ENCODE assay signal across 11 cellular contexts in the genomic region with DNA sequence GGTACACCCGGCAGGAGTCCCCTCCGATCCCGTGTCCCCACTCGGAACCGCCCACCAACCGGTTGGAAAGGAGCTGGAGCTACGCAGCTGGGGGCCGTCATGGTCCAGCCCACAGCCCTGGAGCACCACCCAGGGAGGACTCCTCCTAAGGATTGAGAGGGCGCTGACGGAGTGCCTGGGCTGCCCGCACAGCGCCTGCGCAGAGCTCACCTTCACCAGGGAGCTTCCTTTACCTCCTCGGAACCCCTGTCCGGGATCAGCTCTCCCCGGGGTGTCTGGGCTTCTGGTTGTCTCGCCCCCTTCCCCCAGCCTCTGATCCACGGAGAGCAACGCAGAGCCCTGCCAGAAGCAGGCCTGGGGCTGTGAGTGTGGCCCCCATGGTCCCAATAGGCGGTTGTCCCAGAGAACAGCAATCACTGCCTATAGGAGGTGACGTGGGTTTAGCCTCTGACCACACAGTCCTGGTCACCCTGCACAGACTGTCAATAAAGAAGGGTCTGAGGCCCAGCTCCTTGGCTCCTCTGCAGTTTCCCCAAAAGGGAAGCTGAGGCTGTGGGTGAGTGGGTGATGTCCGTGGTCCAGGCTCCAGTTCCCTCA. TPM values are rescaled to one million over a fixed set of nuclear protein-coding genes. Genes with fewer than 3 reads are reported as not detected.
DNase-seq lines count a peak whose midpoint lies in the region; ATAC-seq and TF ChIP-seq lines count a peak whose summit lies in the region.
"Had no signal": no experiment of that assay in that cellular context is flagged by ENCODE, and none has a peak within 500 bp of the region (broad histone marks: within the 10 kb centered on the region; RNA-seq: fewer than 3 reads in every experiment).

No MANE protein-coding gene starts in this region.

- no peak overlapping the region for H3K27ac Mint-ChIP-seq in WTC11

- peak; percentile 6 for ATAC-seq in WTC11
- ATAC-seq in activated CD4-positive, CD25-positive, alpha-beta regulatory T cell treated with anti-CD3 and anti-CD28 coated beads, Interleukin-2, amount 50 U/mL, for 24 hours: no peak

- TF ChIP-seq CTCF in WTC11 (IDR thresholded peaks at IDR 0.05) (no peak), retinal pigment epithelial cell (conservative IDR thresholded peaks at IDR 0.05; ENCODE audit: low read depth, low read length) (no peak)

- CTCF ChIA-PET in WTC11 (lab: Charles Lee): interaction anchor here (0.8 to 1.6 kb wide), 12 partner anchors 9 to 521 kb away, joined by 3 to 6 read pairs (median 4); no protein-coding TSS in a partner anchor

- H3K27me3 Mint-ChIP-seq in WTC11 (ENCODE audit: low read depth): peaks cover 76% of the 10 kb centered on the region

- DNase-seq in DMS53 (lab: John Stamatoyannopoulos, UW) (peak; percentile 49), DMS53 treated with DMSO at 0.1 percent for 48 hours (lab: John Stamatoyannopoulos, UW; ENCODE audit: unreplicated experiment) (no peak), WTC11 (ENCODE audit: low spot score) (peak; percentile 59), iPS-NIHi7 (ENCODE audit: extremely low spot score) (peak; percentile 31), retinal pigment epithelial cell (ENCODE audit: low read depth) (no peak), SIG-M5 treated with dmso at 0.1 percent for 504 hours (lab: John Stamatoyannopoulos, UW; ENCODE audit: unreplicated experiment) (no peak)
- DNase-seq in activated CD4-positive, CD25-positive, alpha-beta regulatory T cell (lab: John Stamatoyannopoulos, UW): no peak
- DNase-seq: brain microvascular endothelial cell, NCI-H187 treated with DMSO at 0.1 percent for 48 hours had no signal

- peaks cover 14% of the 10 kb centered on the region for H3K36me3 Mint-ChIP-seq in WTC11

- H3K9me3 Mint-ChIP-seq in WTC11: peaks cover 5% of the 10 kb centered on the region

- POLR2A ChIA-PET in WTC11 (lab: Charles Lee): interaction anchor here (0.6 to 1.1 kb wide), 4 partner anchors 9 to 32 kb away, joined by 3 to 4 read pairs (median 4); no protein-coding TSS in a partner anchor

- H3K4me1 Mint-ChIP-seq in WTC11: peaks cover 52% of the 10 kb centered on the region

- peak overlapping the region; percentile 61 for H3K4me3 Mint-ChIP-seq in WTC11

- peak overlapping the region; percentile 20 for H3K4me3 ChIP-seq in retinal pigment epithelial cell (ENCODE audit: low read length)

TF ChIP-seq in WTC11, 78 proteins besides CTCF, POLR2A, EP300 and RAD21:
- TF ChIP-seq ZNF423 (CRISPR knock-in tag; IDR thresholded peaks at IDR 0.05) (0 out of 2 replicates have a peak, but pooled peaks have one; percentile 20), ZNF263 (CRISPR knock-in tag; IDR thresholded peaks at IDR 0.05; ENCODE audit: low read depth) (peak; percentile 99), ELF4 (CRISPR knock-in tag; IDR thresholded peaks at IDR 0.05; ENCODE audit: low read depth) (peak; percentile 38; the same call in 1 of the 2 replicates)
- TF ChIP-seq, protein P1, sequence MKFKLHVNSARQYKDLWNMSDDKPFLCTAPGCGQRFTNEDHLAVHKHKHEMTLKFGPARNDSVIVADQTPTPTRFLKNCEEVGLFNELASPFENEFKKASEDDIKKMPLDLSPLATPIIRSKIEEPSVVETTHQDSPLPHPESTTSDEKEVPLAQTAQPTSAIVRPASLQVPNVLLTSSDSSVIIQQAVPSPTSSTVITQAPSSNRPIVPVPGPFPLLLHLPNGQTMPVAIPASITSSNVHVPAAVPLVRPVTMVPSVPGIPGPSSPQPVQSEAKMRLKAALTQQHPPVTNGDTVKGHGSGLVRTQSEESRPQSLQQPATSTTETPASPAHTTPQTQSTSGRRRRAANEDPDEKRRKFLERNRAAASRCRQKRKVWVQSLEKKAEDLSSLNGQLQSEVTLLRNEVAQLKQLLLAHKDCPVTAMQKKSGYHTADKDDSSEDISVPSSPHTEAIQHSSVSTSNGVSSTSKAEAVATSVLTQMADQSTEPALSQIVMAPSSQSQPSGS (CRISPR knock-in tag; IDR thresholded peaks at IDR 0.05; ENCODE audit: borderline replicate concordance, low read depth): no peak

RNA-seq across cellular contexts. Expression of a gene that starts 14.6 kb away (rescaled TPM):
- total RNA-seq in WTC11 (2021): 0.94 to 1.3 TPM (median 1.2 TPM) in 3 replicates
- total RNA-seq: liver had no signal

RNA-seq across cellular contexts. Expression of a gene that starts 34.7 kb away (rescaled TPM):
- not detected in 3 replicates for total RNA-seq in WTC11 (2021)
- total RNA-seq: liver had no signal

RNA-seq across cellular contexts. Expression of a gene that starts 42.7 kb away (rescaled TPM):
- 0.14 to 0.20 TPM (median 0.14 TPM) in 3 replicates for total RNA-seq in WTC11 (2021)
- total RNA-seq: liver had no signal

Comparison
In these comparisons a context has a peak if more than half of its experiments do, and no peak if none do; other contexts are left out.
1. DNase-seq: peak in DMS53 (single experiment), WTC11 (single experiment) and iPS-NIHi7 (single experiment); none in DMS53 treated with DMSO at 0.1 percent for 48 hours (single experiment), retinal pigment epithelial cell (single experiment), activated CD4-positive, CD25-positive, alpha-beta regulatory T cell (0 of 4) and SIG-M5 treated with dmso at 0.1 percent for 504 hours (single experiment).